ENCODE assay signal across 16 cellular contexts in the genomic region with DNA sequence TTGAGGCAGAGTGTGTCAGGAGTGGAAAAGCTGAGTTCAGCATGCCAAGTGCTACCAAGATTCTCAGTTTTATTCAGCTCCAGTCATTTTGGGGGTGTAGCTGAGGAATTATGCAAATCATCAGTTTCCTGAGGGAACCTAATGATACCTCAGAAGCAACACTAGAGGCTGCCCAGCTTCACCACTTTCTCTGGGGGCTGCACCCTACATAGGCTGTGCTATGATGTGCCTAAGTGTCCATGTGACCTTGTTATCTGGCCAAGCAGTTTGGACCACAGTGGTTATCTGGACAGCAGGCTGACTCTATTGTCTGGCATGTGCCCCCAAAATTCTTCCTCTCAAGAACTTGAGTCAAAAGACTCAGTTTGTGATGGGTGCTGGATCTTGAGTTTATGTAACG.
DNase-seq lines count a peak whose midpoint lies in the region; ATAC-seq and TF ChIP-seq lines count a peak whose summit lies in the region.
"Had no signal": no experiment of that assay in that cellular context is flagged by ENCODE, and none has a peak within 500 bp of the region (broad histone marks: within the 10 kb centered on the region; RNA-seq: fewer than 3 reads in every experiment).

No MANE protein-coding gene starts in this region.

- no peaks in the 10 kb centered on the region for H3K27me3 ChIP-seq in uterus
- H3K27me3 ChIP-seq: brain microvascular endothelial cell, left lung, suprapubic skin had no signal

- H3K27me3 Mint-ChIP-seq in activated CD4-positive, alpha-beta memory T cell treated with anti-CD3 and anti-CD28 coated beads, Interleukin-2, amount 10 ng/mL, durations not matched to agents 7 days and 5 days = no peaks in the 10 kb centered on the region

- no peak overlapping the region for H3K4me3 ChIP-seq in uterus
- H3K4me3 ChIP-seq: left lung, suprapubic skin had no signal

- CTCF ChIA-PET in activated CD4-positive, alpha-beta memory T cell treated with anti-CD3 and anti-CD28 coated beads, Interleukin-2, amount 10 ng/mL, durations not matched to agents 7 days and 5 days (lab: Charles Lee) = no interaction called here

- TF ChIP-seq CTCF in uterus (IDR thresholded peaks at IDR 0.05) = no peak

- no peaks in the 10 kb centered on the region for H3K9me3 Mint-ChIP-seq in activated CD4-positive, alpha-beta memory T cell treated with anti-CD3 and anti-CD28 coated beads, Interleukin-2, amount 10 ng/mL, durations not matched to agents 7 days and 5 days

- H3K36me3 ChIP-seq in uterus = no peaks in the 10 kb centered on the region
- H3K36me3 ChIP-seq: brain microvascular endothelial cell, left lung, suprapubic skin had no signal

- H3K4me1 ChIP-seq in uterus = no peaks in the 10 kb centered on the region
- H3K4me1 ChIP-seq: left lung, suprapubic skin had no signal

- peak; percentile 73 for ATAC-seq in GM19025 (IDR thresholded peaks at IDR 0.05; ENCODE audit: low read depth, unreplicated experiment)
- peak; percentile 77 for ATAC-seq in GM21619 (IDR thresholded peaks at IDR 0.05; ENCODE audit: unreplicated experiment)
- ATAC-seq in HG03097 (IDR thresholded peaks at IDR 0.05; ENCODE audit: low FRiP score, unreplicated experiment) = peak; percentile 56
- ATAC-seq: activated T-cell treated with anti-CD3 and anti-CD28 coated beads, Interleukin-2, amount 50 U/mL, for 72 hours; left lung had no signal

- H3K27ac Mint-ChIP-seq in activated CD4-positive, alpha-beta memory T cell treated with anti-CD3 and anti-CD28 coated beads, Interleukin-2, amount 10 ng/mL, durations not matched to agents 7 days and 5 days = no peak overlapping the region
- H3K27ac Mint-ChIP-seq: activated T-cell treated with anti-CD3 and anti-CD28 coated beads, Interleukin-2, amount 50 U/mL, for 72 hours had no signal

- H3K4me1 Mint-ChIP-seq in activated CD4-positive, alpha-beta memory T cell treated with anti-CD3 and anti-CD28 coated beads, Interleukin-2, amount 10 ng/mL, durations not matched to agents 7 days and 5 days = no peaks in the 10 kb centered on the region

- DNase-seq in dedifferentiated amniotic fluid mesenchymal stem cell (ENCODE audit: extremely low spot score) (peak; percentile 12), islet precursor cell (no peak), uterus (no peak)
- DNase-seq in activated CD4-positive, alpha-beta memory T cell treated with anti-CD3 and anti-CD28 coated beads, Interleukin-2, amount 10 ng/mL, durations not matched to agents 7 days and 5 days = no peak
- DNase-seq: activated CD4-positive, alpha-beta T cell treated with anti-CD3 and anti-CD28 coated beads for 1 hour; activated T-cell treated with anti-CD3 and anti-CD28 coated beads, Interleukin-2, amount 50 U/mL, for 72 hours; brain microvascular endothelial cell; glutamatergic neuron; left lung; NCI-H2171; SW 1271 had no signal

- H3K9me3 ChIP-seq in uterus = no peaks in the 10 kb centered on the region
- H3K9me3 ChIP-seq: left lung, suprapubic skin had no signal

- no peaks in the 10 kb centered on the region for H3K36me3 Mint-ChIP-seq in activated CD4-positive, alpha-beta memory T cell treated with anti-CD3 and anti-CD28 coated beads, Interleukin-2, amount 10 ng/mL, durations not matched to agents 7 days and 5 days (ENCODE audit: low read depth)

- no peak for TF ChIP-seq POLR2A in uterus (IDR thresholded peaks at IDR 0.05)

- no peak overlapping the region for H3K27ac ChIP-seq in uterus
- H3K27ac ChIP-seq: brain microvascular endothelial cell, HL-60, left lung, suprapubic skin had no signal

- H3K4me3 Mint-ChIP-seq in activated CD4-positive, alpha-beta memory T cell treated with anti-CD3 and anti-CD28 coated beads, Interleukin-2, amount 10 ng/mL, durations not matched to agents 7 days and 5 days = no peak overlapping the region
- H3K4me3 Mint-ChIP-seq: activated T-cell treated with anti-CD3 and anti-CD28 coated beads, Interleukin-2, amount 50 U/mL, for 72 hours had no signal

- intact Hi-C loops in uterus (cut with DNase I; ENCODE audit: low total_unique reads) = no loop called here

- POLR2A ChIA-PET in activated CD4-positive, alpha-beta memory T cell treated with anti-CD3 and anti-CD28 coated beads, Interleukin-2, amount 10 ng/mL, durations not matched to agents 7 days and 5 days (lab: Charles Lee) = no interaction called here
